20 cellular contexts compared by ENCODE assay signal in genomic region chr18:46039967-46040746, GRCh38. TPM values are rescaled to one million over a fixed set of nuclear protein-coding genes. Genes with fewer than 3 reads are reported as not detected.
DNase-seq lines count a peak whose midpoint lies in the region; ATAC-seq and TF ChIP-seq lines count a peak whose summit lies in the region.
"Had no signal": no experiment of that assay in that cellular context is flagged by ENCODE, and none has a peak within 500 bp of the region (broad histone marks: within the 10 kb centered on the region; RNA-seq: fewer than 3 reads in every experiment).

No MANE protein-coding gene starts in this region.

- H3K9me3 ChIP-seq in HUES6 (ENCODE audit: control insufficient read depth, insufficient read depth, low read depth, low read length) (no peaks in the 10 kb centered on the region), mammary epithelial cell (replicated peaks; ENCODE audit: insufficient read depth, low read length) (no peaks in the 10 kb centered on the region), neutrophil (no peaks in the 10 kb centered on the region), psoas muscle (no peaks in the 10 kb centered on the region)
- H3K9me3 ChIP-seq: body of pancreas, upper lobe of left lung had no signal

- intact Hi-C loops in activated CD4-positive, alpha-beta T cell treated with anti-CD3 and anti-CD28 coated beads for 36 hours (cut with DNase I, micrococcal nuclease): no loop called here
- intact Hi-C loops in mammary epithelial cell (cut with micrococcal nuclease) (no loop called here), psoas muscle (cut with DNase I) (no loop called here), head of caudate nucleus (cut with DNase I) (no loop called here)

- H3K27me3 Mint-ChIP-seq in activated CD4-positive, alpha-beta T cell treated with anti-CD3 and anti-CD28 coated beads for 36 hours: no peaks in the 10 kb centered on the region
- H3K27me3 Mint-ChIP-seq: effector memory CD8-positive, alpha-beta T cell had no signal

- H3K9ac ChIP-seq in HUES6 (ENCODE audit: low read length): peak overlapping the region; percentile 42
- no peak overlapping the region for H3K9ac ChIP-seq in mammary epithelial cell (ENCODE audit: insufficient read depth, low read length)

- WGBS in mammary epithelial cell (ENCODE audit: low coverage, missing lambda C conversion rate): 34% methylated on average over 6 of the region's 7 CpGs
- WGBS in psoas muscle, 3 donors: 88 to 95% (median 90%) methylated on average over 7 of the region's 7 CpGs

- peaks cover 28% of the 10 kb centered on the region for H3K4me1 ChIP-seq in HUES6 (ENCODE audit: control insufficient read depth, insufficient read depth, low read length)
- peaks cover 38% of the 10 kb centered on the region for H3K4me1 ChIP-seq in mammary epithelial cell (ENCODE audit: insufficient read depth, low read length)
- H3K4me1 ChIP-seq in neutrophil (ENCODE audit: control insufficient read depth in 1 of 2, insufficient read depth in 1 of 2, low read depth in 1 of 2, low read length in 1 of 2): peaks cover 40 to 54% of the 10 kb centered on the region in 2 experiments
- H3K4me1 ChIP-seq in psoas muscle: peaks cover 7% of the 10 kb centered on the region
- H3K4me1 ChIP-seq: body of pancreas had no signal

- peaks cover 39% of the 10 kb centered on the region for H3K79me2 ChIP-seq in mammary epithelial cell (ENCODE audit: insufficient read depth, low read length)

- H3K36me3 Mint-ChIP-seq in activated CD4-positive, alpha-beta T cell treated with anti-CD3 and anti-CD28 coated beads for 36 hours (ENCODE audit: low read depth): peaks cover 6% of the 10 kb centered on the region

- H3K4me3 ChIP-seq in HUES6 (ENCODE audit: low read depth, low read length) (no peak overlapping the region), mammary epithelial cell (replicated peaks in 1 of 3; ENCODE audit: insufficient read depth in 1 of 3, low read depth in 2 of 3, low read length in 3 of 3) (no peak overlapping the region), neutrophil (ENCODE audit: low read depth in 1 of 2, low read length in 1 of 2) (no peak overlapping the region), psoas muscle (no peak overlapping the region)
- H3K4me3 ChIP-seq: body of pancreas, smooth muscle cell, upper lobe of left lung had no signal

- POLR2A ChIA-PET in activated CD4-positive, alpha-beta T cell treated with anti-CD3 and anti-CD28 coated beads for 36 hours (lab: Charles Lee): no interaction called here

- CTCF ChIA-PET in activated CD4-positive, alpha-beta T cell treated with anti-CD3 and anti-CD28 coated beads for 36 hours (lab: Charles Lee): interaction anchor here (0.6 to 1.1 kb wide), 2 partner anchors 33 to 57 kb away, joined by 3 to 4 read pairs; no protein-coding TSS in a partner anchor
- CTCF ChIA-PET in mammary epithelial cell (lab: Charles Lee; ENCODE audit: low non-redundant PET): no interaction called here

- BruUV-seq in mammary epithelial cell (replicated peaks; lab: Mats Ljungman, UMichigan): no TSS peak

- H2AFZ ChIP-seq in mammary epithelial cell (ENCODE audit: low read depth, low read length): peak overlapping the region; percentile 20

- H4K20me1 ChIP-seq in mammary epithelial cell (ENCODE audit: insufficient read depth, low read length): no peaks in the 10 kb centered on the region

- in situ Hi-C loops in mammary epithelial cell (cut with MboI; ENCODE audit: low sequenced_read_pairs in 2 of 2): no loop called here

- H3K27me3 ChIP-seq in HUES6 (ENCODE audit: control insufficient read depth, insufficient read depth, low read length) (no peaks in the 10 kb centered on the region), mammary epithelial cell (ENCODE audit: insufficient read depth, low read length) (no peaks in the 10 kb centered on the region), neutrophil (no peaks in the 10 kb centered on the region), psoas muscle (ENCODE audit: insufficient read depth in 3 of 3, low read length in 2 of 3) (no peaks in the 10 kb centered on the region)
- H3K27me3 ChIP-seq: body of pancreas, upper lobe of left lung had no signal

- H3K4me1 Mint-ChIP-seq in activated CD4-positive, alpha-beta T cell treated with anti-CD3 and anti-CD28 coated beads for 36 hours: peaks cover 35% of the 10 kb centered on the region
- H3K4me1 Mint-ChIP-seq: B cell had no signal

- no peak for DNase-seq in activated CD4-positive, alpha-beta T cell treated with anti-CD3 and anti-CD28 coated beads for 36 hours
- DNase-seq in activated CD4-positive, alpha-beta T cell treated with anti-CD3 and anti-CD28 coated beads for 48 hours: no peak
- DNase-seq in mammary epithelial cell (no peak), psoas muscle (no peak), anterior cingulate cortex (lab: John Stamatoyannopoulos, UW) (no peak), head of caudate nucleus (no peak)
- DNase-seq: activated naive CD4-positive, alpha-beta T cell treated with anti-CD3 and anti-CD28 coated beads for 36 hours; effector memory CD8-positive, alpha-beta T cell; EL; HFFc6; NCI-H1417 treated with DMSO at 0.1 percent for 48 hours; NCI-H526; stimulated activated CD4-positive, alpha-beta T cell treated with anti-CD3 and anti-CD28 coated beads, Interleukin-4, amount 100 ng/mL, for 1 hour; upper lobe of left lung had no signal

- TF ChIP-seq CTCF in mammary epithelial cell (conservative IDR thresholded peaks at IDR 0.05 in 1 of 2, IDR thresholded peaks at IDR 0.05 in 1 of 2; ENCODE audit: extremely low read depth in 1 of 2, insufficient read depth in 1 of 2, low read depth in 1 of 2, low read length in 2 of 2): no peak
- TF ChIP-seq CTCF in neutrophil (IDR thresholded peaks at IDR 0.05): no peak
- TF ChIP-seq CTCF in psoas muscle (IDR thresholded peaks at IDR 0.05): no peak

- peak overlapping the region; percentile 7 for H3K27ac Mint-ChIP-seq in activated CD4-positive, alpha-beta T cell treated with anti-CD3 and anti-CD28 coated beads for 36 hours
- H3K27ac Mint-ChIP-seq: activated naive CD4-positive, alpha-beta T cell treated with anti-CD3 and anti-CD28 coated beads for 36 hours; B cell; HFFc6 had no signal

- no peaks in the 10 kb centered on the region for H3K9me3 Mint-ChIP-seq in activated CD4-positive, alpha-beta T cell treated with anti-CD3 and anti-CD28 coated beads for 36 hours (ENCODE audit: low read depth)
- H3K9me3 Mint-ChIP-seq: activated naive CD4-positive, alpha-beta T cell treated with anti-CD3 and anti-CD28 coated beads for 36 hours; effector memory CD8-positive, alpha-beta T cell; HFFc6 had no signal

- ATAC-seq in activated CD4-positive, alpha-beta T cell treated with anti-CD3 and anti-CD28 coated beads for 36 hours: no peak
- ATAC-seq in psoas muscle: no peak
- ATAC-seq: body of pancreas, SK-N-SH treated with all-trans-retinoic acid at 6 μM for 48 hours had no signal

- H3K36me3 ChIP-seq in HUES6 (ENCODE audit: control insufficient read depth, insufficient read depth, low read length) (no peaks in the 10 kb centered on the region), mammary epithelial cell (ENCODE audit: insufficient read depth, low read length) (no peaks in the 10 kb centered on the region), neutrophil (peaks cover 43% of the 10 kb centered on the region), psoas muscle (ENCODE audit: insufficient read depth in 1 of 2, low read depth in 1 of 2) (no peaks in the 10 kb centered on the region)

- H3K27ac ChIP-seq in HUES6 (ENCODE audit: low read depth, low read length) (no peak overlapping the region; the same call in 1 of the 2 replicates), mammary epithelial cell (ENCODE audit: insufficient read depth, low read depth, low read length) (no peak overlapping the region), neutrophil (peak overlapping the region; percentile 67), psoas muscle (no peak overlapping the region)
- H3K27ac ChIP-seq: body of pancreas, upper lobe of left lung had no signal

- no peak overlapping the region for H3K4me3 Mint-ChIP-seq in activated CD4-positive, alpha-beta T cell treated with anti-CD3 and anti-CD28 coated beads for 36 hours
- H3K4me3 Mint-ChIP-seq: activated naive CD4-positive, alpha-beta T cell treated with anti-CD3 and anti-CD28 coated beads for 36 hours; B cell; HFFc6 had no signal

- H3K4me2 ChIP-seq in mammary epithelial cell (ENCODE audit: insufficient read depth, low read depth, low read length): no peak overlapping the region
- H3K4me2 ChIP-seq: smooth muscle cell had no signal

- dilution Hi-C loops in mammary epithelial cell (cut with HindIII; ENCODE audit: low sequenced_read_pairs): loop anchor here (5.0 kb wide), 1 partner anchor 78 kb away; no protein-coding TSS in a partner anchor

RNA-seq across cellular contexts. Expression of gene PSTPIP2, which starts 31.9 kb away (rescaled TPM):
- 10 to 100 TPM; 11.5 to 15.3 TPM for total RNA-seq in activated CD4-positive, alpha-beta T cell treated with anti-CD3 and anti-CD28 coated beads for 36 hours
- 10 to 100 TPM; 33.2 to 33.7 TPM for total RNA-seq in mammary epithelial cell
- polyA plus RNA-seq in mammary epithelial cell: 27.2 TPM
- 21.2 TPM for polyA minus RNA-seq in mammary epithelial cell
- 10 to 100 TPM in 2 of 4 donors, 1 to 10 TPM in 2; 3.5 to 18.8 (median 10.7) TPM for total RNA-seq in psoas muscle
- 10 to 100 TPM in 1 of 3 donors, 1 to 10 TPM in 1, under 1 TPM in 1; 0.48 to 13.2 (median 6.1) TPM for polyA plus RNA-seq in psoas muscle

RNA-seq across cellular contexts. Expression of gene ATP5F1A, which starts 57.9 kb away (rescaled TPM):
- 100 to 1,000 TPM; 375 to 515 TPM for total RNA-seq in activated CD4-positive, alpha-beta T cell treated with anti-CD3 and anti-CD28 coated beads for 36 hours
- total RNA-seq in mammary epithelial cell: 100 to 1,000 TPM; 345 to 516 TPM
- polyA plus RNA-seq in mammary epithelial cell: 569 TPM
- polyA minus RNA-seq in mammary epithelial cell: 555 TPM
- total RNA-seq in psoas muscle: 1,000 to 10,000 TPM in 1 of 4 donors, 100 to 1,000 TPM in 3; 654 to 1,102 (median 753) TPM
- 100 to 1,000 TPM; 754 to 939 (median 892) TPM for polyA plus RNA-seq in psoas muscle
